In genomic region chr1:182784556-182785171, GRCh38 we compare ENCODE assay signal across 1 cellular context.
TF ChIP-seq lines count a peak whose summit lies in the region.

No MANE protein-coding gene starts in this region.

TF ChIP-seq in H1, 55 proteins besides CTCF, POLR2A, EP300 and RAD21:
- no peak for TF ChIP-seq ATF3 (IDR thresholded peaks at IDR 0.05; ENCODE audit: insufficient read depth, low read depth, low read length)
- no peak for TF ChIP-seq SP1 (IDR thresholded peaks at IDR 0.05; ENCODE audit: low read depth, low read length)
- TF ChIP-seq CREB1 (IDR thresholded peaks at IDR 0.05) = no peak
- no peak for TF ChIP-seq GTF2F1 (IDR thresholded peaks at IDR 0.05; ENCODE audit: borderline replicate concordance, low read depth, low read length)
- no peak for TF ChIP-seq BRCA1 (IDR thresholded peaks at IDR 0.05; ENCODE audit: low read depth, low read length)
- no peak for TF ChIP-seq HDAC2 (IDR thresholded peaks at IDR 0.05; ENCODE audit: borderline replicate concordance in 1 of 2, low read depth in 2 of 2, low read length in 2 of 2)
- no peak for TF ChIP-seq POU5F1 (IDR thresholded peaks at IDR 0.05; ENCODE audit: low read depth, low read length)
- TF ChIP-seq NANOG (IDR thresholded peaks at IDR 0.05; ENCODE audit: insufficient read depth, low read depth, low read length, poor library complexity, severe bottlenecking) = no peak
- TF ChIP-seq MAFK (IDR thresholded peaks at IDR 0.05; ENCODE audit: low read depth, low read length) = no peak
- no peak for TF ChIP-seq RFX5 (IDR thresholded peaks at IDR 0.05; ENCODE audit: borderline replicate concordance, low read depth, low read length)
- no peak for TF ChIP-seq KDM5A (IDR thresholded peaks at IDR 0.05; ENCODE audit: low read length)
- TF ChIP-seq USF2 (IDR thresholded peaks at IDR 0.05; ENCODE audit: low read length) = no peak
- no peak for TF ChIP-seq CHD7 (IDR thresholded peaks at IDR 0.05; ENCODE audit: insufficient replicate concordance, low read length)
